2 cellular contexts compared by ENCODE assay signal in the genomic region with DNA sequence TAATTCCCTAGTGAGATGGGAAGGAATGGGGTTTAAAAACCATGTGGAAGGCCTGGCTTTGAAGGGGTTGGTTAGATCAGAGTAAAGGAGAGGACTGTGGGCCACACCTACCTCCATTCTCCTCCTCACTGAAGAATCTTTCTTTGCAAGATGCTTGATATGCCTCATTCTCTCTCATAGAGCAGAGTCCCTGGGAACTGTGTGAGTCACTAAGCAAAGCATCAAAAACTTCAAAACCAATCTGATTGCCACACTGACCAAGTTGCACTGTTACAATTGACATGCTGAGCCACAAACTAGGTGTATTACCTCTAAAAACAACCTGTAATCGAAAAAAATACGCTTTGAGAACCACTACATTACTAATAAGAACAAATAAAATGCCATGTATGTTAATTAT.
TF ChIP-seq lines count a peak whose summit lies in the region.

No MANE protein-coding gene starts in this region.

TF ChIP-seq in IMR-90, 13 proteins besides CTCF, POLR2A, EP300 and RAD21:
- TF ChIP-seq CHD1 (IDR thresholded peaks at IDR 0.05; ENCODE audit: low read depth, low read length), result no peak
- peak; percentile 78 for TF ChIP-seq CEBPB (IDR thresholded peaks at IDR 0.05; ENCODE audit: low read depth, low read length)

TF ChIP-seq in GM12878, 131 proteins besides CTCF, POLR2A, EP300 and RAD21:
- TF ChIP-seq SIN3A (IDR thresholded peaks at IDR 0.05; ENCODE audit: low read depth, low read length) (no peak), POLR2AphosphoS2 (IDR thresholded peaks at IDR 0.05; ENCODE audit: low read depth, low read length) (no peak), RFX5 (IDR thresholded peaks at IDR 0.05; ENCODE audit: low read depth, low read length) (no peak), RB1 (IDR thresholded peaks at IDR 0.05; ENCODE audit: borderline replicate concordance) (no peak), ESRRA (IDR thresholded peaks at IDR 0.05; ENCODE audit: low read length) (no peak), NR2C1 (IDR thresholded peaks at IDR 0.05) (no peak)
- TF ChIP-seq, protein P1, sequence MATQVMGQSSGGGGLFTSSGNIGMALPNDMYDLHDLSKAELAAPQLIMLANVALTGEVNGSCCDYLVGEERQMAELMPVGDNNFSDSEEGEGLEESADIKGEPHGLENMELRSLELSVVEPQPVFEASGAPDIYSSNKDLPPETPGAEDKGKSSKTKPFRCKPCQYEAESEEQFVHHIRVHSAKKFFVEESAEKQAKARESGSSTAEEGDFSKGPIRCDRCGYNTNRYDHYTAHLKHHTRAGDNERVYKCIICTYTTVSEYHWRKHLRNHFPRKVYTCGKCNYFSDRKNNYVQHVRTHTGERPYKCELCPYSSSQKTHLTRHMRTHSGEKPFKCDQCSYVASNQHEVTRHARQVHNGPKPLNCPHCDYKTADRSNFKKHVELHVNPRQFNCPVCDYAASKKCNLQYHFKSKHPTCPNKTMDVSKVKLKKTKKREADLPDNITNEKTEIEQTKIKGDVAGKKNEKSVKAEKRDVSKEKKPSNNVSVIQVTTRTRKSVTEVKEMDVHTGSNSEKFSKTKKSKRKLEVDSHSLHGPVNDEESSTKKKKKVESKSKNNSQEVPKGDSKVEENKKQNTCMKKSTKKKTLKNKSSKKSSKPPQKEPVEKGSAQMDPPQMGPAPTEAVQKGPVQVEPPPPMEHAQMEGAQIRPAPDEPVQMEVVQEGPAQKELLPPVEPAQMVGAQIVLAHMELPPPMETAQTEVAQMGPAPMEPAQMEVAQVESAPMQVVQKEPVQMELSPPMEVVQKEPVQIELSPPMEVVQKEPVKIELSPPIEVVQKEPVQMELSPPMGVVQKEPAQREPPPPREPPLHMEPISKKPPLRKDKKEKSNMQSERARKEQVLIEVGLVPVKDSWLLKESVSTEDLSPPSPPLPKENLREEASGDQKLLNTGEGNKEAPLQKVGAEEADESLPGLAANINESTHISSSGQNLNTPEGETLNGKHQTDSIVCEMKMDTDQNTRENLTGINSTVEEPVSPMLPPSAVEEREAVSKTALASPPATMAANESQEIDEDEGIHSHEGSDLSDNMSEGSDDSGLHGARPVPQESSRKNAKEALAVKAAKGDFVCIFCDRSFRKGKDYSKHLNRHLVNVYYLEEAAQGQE (IDR thresholded peaks at IDR 0.05; ENCODE audit: low read depth, low read length), result no peak
- TF ChIP-seq, protein P2, sequence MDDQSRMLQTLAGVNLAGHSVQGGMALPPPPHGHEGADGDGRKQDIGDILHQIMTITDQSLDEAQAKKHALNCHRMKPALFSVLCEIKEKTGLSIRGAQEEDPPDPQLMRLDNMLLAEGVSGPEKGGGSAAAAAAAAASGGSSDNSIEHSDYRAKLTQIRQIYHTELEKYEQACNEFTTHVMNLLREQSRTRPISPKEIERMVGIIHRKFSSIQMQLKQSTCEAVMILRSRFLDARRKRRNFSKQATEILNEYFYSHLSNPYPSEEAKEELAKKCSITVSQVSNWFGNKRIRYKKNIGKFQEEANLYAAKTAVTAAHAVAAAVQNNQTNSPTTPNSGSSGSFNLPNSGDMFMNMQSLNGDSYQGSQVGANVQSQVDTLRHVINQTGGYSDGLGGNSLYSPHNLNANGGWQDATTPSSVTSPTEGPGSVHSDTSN (IDR thresholded peaks at IDR 0.05; ENCODE audit: insufficient replicate concordance, low read depth, low read length), result no peak
TF ChIP-seq in GM12878: peak in this region for 0.
